In genomic region chr13:110616103-110617101, GRCh38 we compare ENCODE assay signal across 8 cellular contexts. TPM values are rescaled to one million over a fixed set of nuclear protein-coding genes. Genes with fewer than 3 reads are reported as not detected.
DNase-seq lines count a peak whose midpoint lies in the region; ATAC-seq, FAIRE-seq and TF ChIP-seq lines count a peak whose summit lies in the region.

No MANE protein-coding gene starts in this region.

- FAIRE-seq in H54 (lab: Jason Lieb, UNC), result peak; percentile 85

- H3K36me3 Mint-ChIP-seq in activated T-cell treated with anti-CD3 and anti-CD28 coated beads, Interleukin-2, amount 50 U/mL, for 4 hours (ENCODE audit: insufficient read depth), result peaks cover 3% of the 10 kb centered on the region
- peaks cover 1% of the 10 kb centered on the region for H3K36me3 Mint-ChIP-seq in progenitor cell of endocrine pancreas (ENCODE audit: insufficient read depth)

- peak overlapping the region; percentile 94 for H3K4me3 Mint-ChIP-seq in activated T-cell treated with anti-CD3 and anti-CD28 coated beads, Interleukin-2, amount 50 U/mL, for 4 hours
- H3K4me3 Mint-ChIP-seq in progenitor cell of endocrine pancreas (ENCODE audit: low read depth), result peak overlapping the region; percentile 90

- peaks cover 42% of the 10 kb centered on the region for H3K4me1 Mint-ChIP-seq in activated T-cell treated with anti-CD3 and anti-CD28 coated beads, Interleukin-2, amount 50 U/mL, for 4 hours (ENCODE audit: low read depth)
- peaks cover 23% of the 10 kb centered on the region for H3K4me1 Mint-ChIP-seq in progenitor cell of endocrine pancreas (ENCODE audit: low read depth)

- H3K9me3 Mint-ChIP-seq in activated T-cell treated with anti-CD3 and anti-CD28 coated beads, Interleukin-2, amount 50 U/mL, for 4 hours, result peaks cover 5% of the 10 kb centered on the region
- peaks cover 2% of the 10 kb centered on the region for H3K9me3 Mint-ChIP-seq in progenitor cell of endocrine pancreas (ENCODE audit: low read depth)

- no peaks in the 10 kb centered on the region for H3K27me3 Mint-ChIP-seq in activated T-cell treated with anti-CD3 and anti-CD28 coated beads, Interleukin-2, amount 50 U/mL, for 4 hours (ENCODE audit: low read depth)
- peaks cover 24% of the 10 kb centered on the region for H3K27me3 Mint-ChIP-seq in progenitor cell of endocrine pancreas

- DNase-seq in NCI-H1436 (lab: John Stamatoyannopoulos, UW) (peak; percentile 9), NCI-H1436 treated with DMSO at 0.1 percent for 48 hours (lab: John Stamatoyannopoulos, UW) (no peak), H54 (ENCODE audit: insufficient read length, low spot score) (peak; percentile 85), M059J (ENCODE audit: low read depth) (peak; percentile 68), foreskin fibroblast (peak; percentile 71 to 82), progenitor cell of endocrine pancreas (ENCODE audit: low spot score, unreplicated experiment) (no peak), COLO829 (ENCODE audit: low spot score) (no peak)
- peak; percentile 32 for DNase-seq in activated T-cell treated with anti-CD3 and anti-CD28 coated beads, Interleukin-2, amount 50 U/mL, for 4 hours

- H3K4me3 ChIP-seq in foreskin fibroblast (ENCODE audit: low read depth in 1 of 2, low read length in 2 of 2), result peak overlapping the region; percentile 69 to 72

- TF ChIP-seq POLR2A in H54 (IDR thresholded peaks at IDR 0.05; ENCODE audit: low read depth, low read length), result no peak

- TF ChIP-seq CTCF in foreskin fibroblast (IDR thresholded peaks at IDR 0.05; ENCODE audit: low read depth, low read length), result no peak
- no peak for TF ChIP-seq CTCF in progenitor cell of endocrine pancreas (IDR thresholded peaks at IDR 0.05; ENCODE audit: unreplicated experiment)

- H3K27ac Mint-ChIP-seq in progenitor cell of endocrine pancreas, result peak overlapping the region; percentile 76

- ATAC-seq in activated T-cell treated with anti-CD3 and anti-CD28 coated beads, Interleukin-2, amount 50 U/mL, for 4 hours, result peak; percentile 23 to 24

RNA-seq across cellular contexts. Expression of gene NAXD, which starts 1.1 kb away (rescaled TPM):
- 10.2 and 22.2 TPM in 2 replicates for total RNA-seq in M059J (2014; rRNA removed; shearing (Covaris generic))
- total RNA-seq in activated T-cell treated with anti-CD3 and anti-CD28 coated beads, Interleukin-2, amount 50 U/mL, for 4 hours, result 10 to 100 TPM; 17.8 to 20.5 (median 19.5) TPM
- 32.4 and 34.2 TPM in 2 replicates for total RNA-seq in progenitor cell of endocrine pancreas

RNA-seq across cellular contexts. Expression of gene RAB20, which starts 54.9 kb away (rescaled TPM):
- total RNA-seq in M059J (2014; rRNA removed; shearing (Covaris generic)), result 6.1 and 9.3 TPM in 2 replicates
- 1 to 10 TPM; 1.2 to 1.4 (median 1.4) TPM for total RNA-seq in activated T-cell treated with anti-CD3 and anti-CD28 coated beads, Interleukin-2, amount 50 U/mL, for 4 hours
- 3.8 and 4.0 TPM in 2 replicates for total RNA-seq in progenitor cell of endocrine pancreas

Comparison
In these comparisons a context has a peak if more than half of its experiments do, and no peak if none do; other contexts are left out.
1. DNase-seq: peak in NCI-H1436 (single experiment), H54 (single experiment), M059J (single experiment), activated T-cell treated with anti-CD3 and anti-CD28 coated beads, Interleukin-2, amount 50 U/mL, for 4 hours (single experiment) and foreskin fibroblast (2 of 2); none in NCI-H1436 treated with DMSO at 0.1 percent for 48 hours (single experiment), progenitor cell of endocrine pancreas (single experiment) and COLO829 (single experiment).